ENCODE assay signal across 1 cellular context in the genomic region with DNA sequence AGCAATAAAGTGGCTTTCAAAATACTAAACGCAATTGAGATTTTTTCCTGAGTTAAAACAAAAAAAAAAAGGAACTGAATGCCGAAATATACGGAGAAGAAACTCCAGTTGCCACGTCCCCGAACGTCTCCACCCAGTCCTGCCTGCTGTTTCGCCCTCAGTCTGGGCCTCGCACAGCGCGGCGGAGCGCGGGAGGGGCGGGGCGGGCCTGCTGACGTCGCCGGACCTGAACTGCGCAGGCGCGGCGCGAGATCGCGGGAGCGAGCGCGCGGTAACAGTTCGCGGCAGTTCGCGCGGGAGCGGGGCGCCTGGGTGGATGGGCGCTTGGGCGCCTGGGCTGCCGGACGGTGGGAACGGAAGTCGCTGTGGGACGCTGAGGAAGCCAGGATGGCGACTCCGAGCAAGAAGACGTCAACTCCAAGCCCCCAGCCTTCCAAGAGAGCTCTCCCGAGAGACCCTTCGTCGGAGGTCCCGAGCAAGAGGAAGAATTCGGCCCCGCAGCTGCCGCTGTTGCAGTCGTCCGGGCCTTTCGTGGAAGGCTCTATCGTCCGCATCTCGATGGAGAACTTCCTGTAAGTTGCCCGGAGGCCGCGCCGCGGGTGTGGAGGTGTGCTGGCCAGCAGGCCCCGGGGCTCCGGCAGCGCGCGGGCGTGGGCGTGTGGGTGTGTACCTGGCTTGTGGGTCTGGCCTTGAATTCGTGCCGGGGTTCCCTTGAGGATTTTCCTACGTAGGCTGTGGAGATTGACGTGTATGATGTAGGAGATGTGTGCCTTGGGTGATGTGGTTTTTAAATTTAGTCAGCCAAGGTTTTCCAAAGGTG.
TF ChIP-seq lines count a peak whose summit lies in the region.

A gene (plus strand): TSS at position 287 of the 820 bp plus-strand sequence. CDS start 101 bp downstream, at position 388.

TF ChIP-seq in H1, 55 proteins besides CTCF, POLR2A, EP300 and RAD21:
- TF ChIP-seq MAFK (IDR thresholded peaks at IDR 0.05; ENCODE audit: low read depth, low read length) (no peak), BACH1 (IDR thresholded peaks at IDR 0.05; ENCODE audit: low read length) (peak; percentile 81), TEAD4 (IDR thresholded peaks at IDR 0.05; ENCODE audit: low read depth, low read length) (no peak), RBBP5 (IDR thresholded peaks at IDR 0.05; ENCODE audit: borderline replicate concordance, low read depth, low read length) (0 out of 2 replicates have a peak, but pooled peaks have one; percentile 72), BRCA1 (IDR thresholded peaks at IDR 0.05; ENCODE audit: low read depth, low read length) (peak; percentile 74), RXRA (IDR thresholded peaks at IDR 0.05; ENCODE audit: insufficient read depth, low read depth, low read length) (no peak), SUZ12 (IDR thresholded peaks at IDR 0.05; ENCODE audit: low read length) (peak; percentile 42; the same call in 1 of the 2 replicates), TBP (IDR thresholded peaks at IDR 0.05; ENCODE audit: low read depth, low read length) (peak; percentile 73), ASH2L (IDR thresholded peaks at IDR 0.05; ENCODE audit: low read length) (peak; percentile 84), SIX5 (IDR thresholded peaks at IDR 0.05; ENCODE audit: low read depth, low read length) (no peak), EZH2 (IDR thresholded peaks at IDR 0.05; ENCODE audit: low read depth, low read length, severe bottlenecking) (no peak), TCF12 (IDR thresholded peaks at IDR 0.05; ENCODE audit: low read depth, low read length) (no peak), NRF1 (IDR thresholded peaks at IDR 0.05; ENCODE audit: low read depth, low read length) (peak; percentile 66), JUND (IDR thresholded peaks at IDR 0.05; ENCODE audit: low read length) (no peak), FOSL1 (IDR thresholded peaks at IDR 0.05; ENCODE audit: insufficient read depth, low read depth, low read length) (no peak), SP4 (IDR thresholded peaks at IDR 0.05; ENCODE audit: low read length) (no peak), SIN3A (conservative IDR thresholded peaks at IDR 0.05 in 1 of 2, IDR thresholded peaks at IDR 0.05 in 1 of 2; ENCODE audit: low read depth in 1 of 2, low read length in 2 of 2) (peak in 1 of 2 experiments; percentile 21; a peak in 2 of 4 replicates), HDAC2 (IDR thresholded peaks at IDR 0.05; ENCODE audit: borderline replicate concordance in 1 of 2, low read depth in 2 of 2, low read length in 2 of 2) (peak; percentile 49 to 82; a peak in 2 of 4 replicates), TAF7 (optimal IDR thresholded peaks at IDR 0.05; ENCODE audit: borderline replicate concordance, low read depth, low read length) (peak; percentile 59), POLR2AphosphoS5 (IDR thresholded peaks at IDR 0.05; ENCODE audit: low read depth, low read length) (peak; percentile 86; the same call in 1 of the 2 replicates), CREB1 (IDR thresholded peaks at IDR 0.05) (peak; percentile 78), GABPA (IDR thresholded peaks at IDR 0.05; ENCODE audit: borderline replicate concordance, insufficient read depth, low read length) (peak; percentile 30; the same call in 1 of the 2 replicates), PHF8 (conservative IDR thresholded peaks at IDR 0.05; ENCODE audit: low read depth, low read length) (peak; percentile 93), YY1 (IDR thresholded peaks at IDR 0.05; ENCODE audit: low read depth, low read length) (peak; percentile 2; the same call in 1 of the 2 replicates), CEBPB (IDR thresholded peaks at IDR 0.05; ENCODE audit: low read depth, low read length) (no peak), CHD2 (IDR thresholded peaks at IDR 0.05; ENCODE audit: low read length) (peak; percentile 86), SAP30 (IDR thresholded peaks at IDR 0.05; ENCODE audit: insufficient read depth, insufficient replicate concordance, low read length) (no peak), CBX5 (IDR thresholded peaks at IDR 0.05; ENCODE audit: low read depth, low read length) (no peak), KDM5A (IDR thresholded peaks at IDR 0.05; ENCODE audit: low read length) (no peak), EGR1 (IDR thresholded peaks at IDR 0.05; ENCODE audit: borderline replicate concordance, low read depth, low read length) (peak; percentile 86; the same call in 1 of the 2 replicates), KDM4A (IDR thresholded peaks at IDR 0.05; ENCODE audit: low read depth, low read length, severe bottlenecking) (no peak), TAF1 (IDR thresholded peaks at IDR 0.05; ENCODE audit: low read depth, low read length) (peak; percentile 74), SP2 (IDR thresholded peaks at IDR 0.05; ENCODE audit: low read length) (no peak)
- TF ChIP-seq, protein P1, sequence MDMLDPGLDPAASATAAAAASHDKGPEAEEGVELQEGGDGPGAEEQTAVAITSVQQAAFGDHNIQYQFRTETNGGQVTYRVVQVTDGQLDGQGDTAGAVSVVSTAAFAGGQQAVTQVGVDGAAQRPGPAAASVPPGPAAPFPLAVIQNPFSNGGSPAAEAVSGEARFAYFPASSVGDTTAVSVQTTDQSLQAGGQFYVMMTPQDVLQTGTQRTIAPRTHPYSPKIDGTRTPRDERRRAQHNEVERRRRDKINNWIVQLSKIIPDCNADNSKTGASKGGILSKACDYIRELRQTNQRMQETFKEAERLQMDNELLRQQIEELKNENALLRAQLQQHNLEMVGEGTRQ (IDR thresholded peaks at IDR 0.05; ENCODE audit: low read length) = no peak
- TF ChIP-seq, protein P2, sequence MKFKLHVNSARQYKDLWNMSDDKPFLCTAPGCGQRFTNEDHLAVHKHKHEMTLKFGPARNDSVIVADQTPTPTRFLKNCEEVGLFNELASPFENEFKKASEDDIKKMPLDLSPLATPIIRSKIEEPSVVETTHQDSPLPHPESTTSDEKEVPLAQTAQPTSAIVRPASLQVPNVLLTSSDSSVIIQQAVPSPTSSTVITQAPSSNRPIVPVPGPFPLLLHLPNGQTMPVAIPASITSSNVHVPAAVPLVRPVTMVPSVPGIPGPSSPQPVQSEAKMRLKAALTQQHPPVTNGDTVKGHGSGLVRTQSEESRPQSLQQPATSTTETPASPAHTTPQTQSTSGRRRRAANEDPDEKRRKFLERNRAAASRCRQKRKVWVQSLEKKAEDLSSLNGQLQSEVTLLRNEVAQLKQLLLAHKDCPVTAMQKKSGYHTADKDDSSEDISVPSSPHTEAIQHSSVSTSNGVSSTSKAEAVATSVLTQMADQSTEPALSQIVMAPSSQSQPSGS (IDR thresholded peaks at IDR 0.05; ENCODE audit: low read length) = no peak
- TF ChIP-seq, protein P3, sequence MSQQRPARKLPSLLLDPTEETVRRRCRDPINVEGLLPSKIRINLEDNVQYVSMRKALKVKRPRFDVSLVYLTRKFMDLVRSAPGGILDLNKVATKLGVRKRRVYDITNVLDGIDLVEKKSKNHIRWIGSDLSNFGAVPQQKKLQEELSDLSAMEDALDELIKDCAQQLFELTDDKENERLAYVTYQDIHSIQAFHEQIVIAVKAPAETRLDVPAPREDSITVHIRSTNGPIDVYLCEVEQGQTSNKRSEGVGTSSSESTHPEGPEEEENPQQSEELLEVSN (IDR thresholded peaks at IDR 0.05) = peak; percentile 44
